ENCODE assay signal across 16 cellular contexts in genomic region chr2:84654414-84654813, GRCh38.
DNase-seq lines count a peak whose midpoint lies in the region; ATAC-seq and TF ChIP-seq lines count a peak whose summit lies in the region.
"Had no signal": no experiment of that assay in that cellular context is flagged by ENCODE, and none has a peak within 500 bp of the region (broad histone marks: within the 10 kb centered on the region; RNA-seq: fewer than 3 reads in every experiment).

No MANE protein-coding gene starts in this region.

- H3K27me3 ChIP-seq in CD4-positive, alpha-beta T cell (ENCODE audit: control insufficient read depth, insufficient read depth, low read length): no peaks in the 10 kb centered on the region
- no peaks in the 10 kb centered on the region for H3K27me3 ChIP-seq in gastroesophageal sphincter
- H3K27me3 ChIP-seq: BLaER1 treated with 17β-estradiol and CSF1 and Interleukin-3, amounts not matched to agents 10 nM and 100 nM had no signal

- no peak overlapping the region for H3K27ac ChIP-seq in CD4-positive, alpha-beta T cell (ENCODE audit: low read depth, low read length)
- no peak overlapping the region for H3K27ac ChIP-seq in gastroesophageal sphincter
- H3K27ac ChIP-seq: BLaER1 treated with 17β-estradiol and CSF1 and Interleukin-3, amounts not matched to agents 10 nM and 100 nM had no signal

- H3K27me3 Mint-ChIP-seq in CD4-positive, alpha-beta T cell: no peaks in the 10 kb centered on the region
- no peaks in the 10 kb centered on the region for H3K27me3 Mint-ChIP-seq in central memory CD8-positive, alpha-beta T cell
- H3K27me3 Mint-ChIP-seq in natural killer cell treated with Interleukin-12 subunit alpha and Interleukin-12 subunit beta and Interleukin-15 and Interleukin-18, amount 100 ng/mL, for 72 hours: no peaks in the 10 kb centered on the region

- H3K27ac Mint-ChIP-seq in CD4-positive, alpha-beta T cell: peak overlapping the region; percentile 24
- peak overlapping the region; percentile 33 for H3K27ac Mint-ChIP-seq in central memory CD8-positive, alpha-beta T cell (ENCODE audit: low read depth)
- no peak overlapping the region for H3K27ac Mint-ChIP-seq in natural killer cell treated with Interleukin-12 subunit alpha and Interleukin-12 subunit beta and Interleukin-15 and Interleukin-18, amount 100 ng/mL, for 72 hours

- intact Hi-C loops in CD4-positive, alpha-beta T cell (cut with DNase I, micrococcal nuclease): loop anchor here in 1 of 2 experiments (5.0 kb wide), 1 partner anchor 203 kb away; no protein-coding TSS in a partner anchor

- POLR2A ChIA-PET in CD4-positive, alpha-beta T cell (lab: Charles Lee): no interaction called here

- peaks cover 9% of the 10 kb centered on the region for H3K9me3 Mint-ChIP-seq in CD4-positive, alpha-beta T cell
- no peaks in the 10 kb centered on the region for H3K9me3 Mint-ChIP-seq in central memory CD8-positive, alpha-beta T cell
- no peaks in the 10 kb centered on the region for H3K9me3 Mint-ChIP-seq in natural killer cell treated with Interleukin-12 subunit alpha and Interleukin-12 subunit beta and Interleukin-15 and Interleukin-18, amount 100 ng/mL, for 72 hours

- no peak for TF ChIP-seq CTCF in CD4-positive, alpha-beta T cell (IDR thresholded peaks at IDR 0.05)
- TF ChIP-seq CTCF in gastroesophageal sphincter (IDR thresholded peaks at IDR 0.05): no peak

- no peak overlapping the region for H3K4me3 ChIP-seq in gastroesophageal sphincter
- H3K4me3 ChIP-seq: BLaER1 treated with 17β-estradiol and CSF1 and Interleukin-3, amounts not matched to agents 10 nM and 100 nM; HAP-1; K562 had no signal

- TF ChIP-seq EP300 in gastroesophageal sphincter (IDR thresholded peaks at IDR 0.05): no peak

- no peak for TF ChIP-seq POLR2A in gastroesophageal sphincter (IDR thresholded peaks at IDR 0.05)

- ATAC-seq in CD4-positive, alpha-beta T cell (ENCODE audit: poor library complexity): no peak
- no peak for ATAC-seq in central memory CD8-positive, alpha-beta T cell (replicated peaks; ENCODE audit: extremely low read depth, poor library complexity, severe bottlenecking)
- no peak for ATAC-seq in natural killer cell treated with Interleukin-12 subunit alpha and Interleukin-12 subunit beta and Interleukin-15 and Interleukin-18, amount 100 ng/mL, for 72 hours
- ATAC-seq in HG03175 (IDR thresholded peaks at IDR 0.05; ENCODE audit: unreplicated experiment) (no peak), gastroesophageal sphincter (no peak)
- ATAC-seq: K562 had no signal

- H3K9me3 ChIP-seq in CD4-positive, alpha-beta T cell (ENCODE audit: control insufficient read depth, low read length): no peaks in the 10 kb centered on the region
- H3K9me3 ChIP-seq in gastroesophageal sphincter: no peaks in the 10 kb centered on the region
- H3K9me3 ChIP-seq: BLaER1 treated with 17β-estradiol and CSF1 and Interleukin-3, amounts not matched to agents 10 nM and 100 nM; HAP-1 had no signal

- 82 to 91% methylated on average over 3 of the region's 3 CpGs for WGBS in gastroesophageal sphincter (ENCODE audit: low coverage in 1 of 2), 2 donors

- peaks cover 74% of the 10 kb centered on the region for H3K4me1 Mint-ChIP-seq in CD4-positive, alpha-beta T cell (ENCODE audit: low read depth)
- H3K4me1 Mint-ChIP-seq in central memory CD8-positive, alpha-beta T cell: peaks cover 58% of the 10 kb centered on the region
- H3K4me1 Mint-ChIP-seq in natural killer cell treated with Interleukin-12 subunit alpha and Interleukin-12 subunit beta and Interleukin-15 and Interleukin-18, amount 100 ng/mL, for 72 hours (ENCODE audit: low read depth in 2 of 2): peaks cover 46 to 51% of the 10 kb centered on the region in 2 donors

- no peaks in the 10 kb centered on the region for H3K36me3 ChIP-seq in gastroesophageal sphincter
- H3K36me3 ChIP-seq: BLaER1 treated with 17β-estradiol and CSF1 and Interleukin-3, amounts not matched to agents 10 nM and 100 nM; HAP-1 had no signal

- H3K36me3 Mint-ChIP-seq in CD4-positive, alpha-beta T cell (ENCODE audit: low read depth): peaks cover 9% of the 10 kb centered on the region
- no peaks in the 10 kb centered on the region for H3K36me3 Mint-ChIP-seq in central memory CD8-positive, alpha-beta T cell (ENCODE audit: insufficient read depth)
- H3K36me3 Mint-ChIP-seq in natural killer cell treated with Interleukin-12 subunit alpha and Interleukin-12 subunit beta and Interleukin-15 and Interleukin-18, amount 100 ng/mL, for 72 hours: peaks cover 13% of the 10 kb centered on the region
- H3K36me3 Mint-ChIP-seq: CD4-positive, CD25-positive, alpha-beta regulatory T cell had no signal

- CTCF ChIA-PET in CD4-positive, alpha-beta T cell (lab: Charles Lee): no interaction called here

- H3K4me1 ChIP-seq in gastroesophageal sphincter: no peaks in the 10 kb centered on the region
- H3K4me1 ChIP-seq: HAP-1 had no signal

- H3K4me3 Mint-ChIP-seq in CD4-positive, alpha-beta T cell: no peak overlapping the region
- H3K4me3 Mint-ChIP-seq in central memory CD8-positive, alpha-beta T cell: no peak overlapping the region
- peak overlapping the region; percentile 23 for H3K4me3 Mint-ChIP-seq in natural killer cell treated with Interleukin-12 subunit alpha and Interleukin-12 subunit beta and Interleukin-15 and Interleukin-18, amount 100 ng/mL, for 72 hours

- peak; percentile 6 for DNase-seq in NOMO-1 treated with DMSO at 0.1 percent for 48 hours (lab: John Stamatoyannopoulos, UW; ENCODE audit: unreplicated experiment)
- no peak for DNase-seq in NOMO-1 treated with dmso at 0.1 percent for 144 hours (lab: John Stamatoyannopoulos, UW; ENCODE audit: unreplicated experiment)
- no peak for DNase-seq in CD4-positive, alpha-beta T cell
- DNase-seq in central memory CD8-positive, alpha-beta T cell (ENCODE audit: low spot score in 2 of 2): no peak
- DNase-seq in natural killer cell treated with Interleukin-12 subunit alpha and Interleukin-12 subunit beta and Interleukin-15 and Interleukin-18, amount 100 ng/mL, for 72 hours (ENCODE audit: low spot score): no peak
- DNase-seq: 8988T; Calu3; CD4-positive, CD25-positive, alpha-beta regulatory T cell; DMS 273 treated with DMSO at 0.1 percent for 48 hours; DMS79 treated with DMSO at 0.1 percent for 48 hours; EL had no signal

Comparison
In these comparisons a context has a peak if more than half of its experiments do, and no peak if none do; other contexts are left out.
1. H3K27ac Mint-ChIP-seq: peak in CD4-positive, alpha-beta T cell (single experiment) and central memory CD8-positive, alpha-beta T cell (single experiment); none in natural killer cell treated with Interleukin-12 subunit alpha and Interleukin-12 subunit beta and Interleukin-15 and Interleukin-18, amount 100 ng/mL, for 72 hours (0 of 2).